1 cellular context compared by ENCODE assay signal in the genomic region with DNA sequence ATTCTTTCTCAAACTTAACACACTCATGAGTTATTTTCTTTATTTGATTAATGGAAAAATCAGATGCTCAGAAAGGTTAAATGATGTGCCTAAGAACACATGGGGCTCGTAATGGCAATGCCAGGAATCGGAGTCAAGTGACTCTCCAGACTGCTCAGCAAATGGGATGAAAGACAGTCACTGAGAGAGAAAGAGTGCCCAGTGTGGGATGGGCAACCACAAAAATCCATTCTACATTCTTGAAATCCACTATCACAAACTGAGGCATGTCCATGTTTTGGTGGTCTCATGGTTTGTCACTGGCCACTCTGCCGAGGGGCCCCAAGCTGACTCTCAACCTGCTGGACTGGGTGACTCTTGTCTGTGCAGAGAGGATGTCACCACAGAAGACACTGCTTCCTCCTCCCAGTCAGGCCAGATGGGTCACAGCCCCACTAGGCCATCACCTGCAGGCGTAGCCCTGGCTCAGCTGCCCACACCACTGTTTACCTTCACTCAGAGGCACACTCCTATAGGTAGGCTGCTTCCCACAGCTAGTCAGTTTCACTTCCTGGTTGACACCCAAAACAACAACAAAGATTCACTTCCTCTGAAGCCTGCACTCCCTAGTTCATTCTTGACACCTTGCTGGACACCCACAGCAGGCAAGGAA.
TF ChIP-seq lines count a peak whose summit lies in the region.

No MANE protein-coding gene starts in this region.

TF ChIP-seq in WTC11, 78 proteins besides CTCF, POLR2A, EP300 and RAD21 (continued from another document):
- TF ChIP-seq, protein P1, sequence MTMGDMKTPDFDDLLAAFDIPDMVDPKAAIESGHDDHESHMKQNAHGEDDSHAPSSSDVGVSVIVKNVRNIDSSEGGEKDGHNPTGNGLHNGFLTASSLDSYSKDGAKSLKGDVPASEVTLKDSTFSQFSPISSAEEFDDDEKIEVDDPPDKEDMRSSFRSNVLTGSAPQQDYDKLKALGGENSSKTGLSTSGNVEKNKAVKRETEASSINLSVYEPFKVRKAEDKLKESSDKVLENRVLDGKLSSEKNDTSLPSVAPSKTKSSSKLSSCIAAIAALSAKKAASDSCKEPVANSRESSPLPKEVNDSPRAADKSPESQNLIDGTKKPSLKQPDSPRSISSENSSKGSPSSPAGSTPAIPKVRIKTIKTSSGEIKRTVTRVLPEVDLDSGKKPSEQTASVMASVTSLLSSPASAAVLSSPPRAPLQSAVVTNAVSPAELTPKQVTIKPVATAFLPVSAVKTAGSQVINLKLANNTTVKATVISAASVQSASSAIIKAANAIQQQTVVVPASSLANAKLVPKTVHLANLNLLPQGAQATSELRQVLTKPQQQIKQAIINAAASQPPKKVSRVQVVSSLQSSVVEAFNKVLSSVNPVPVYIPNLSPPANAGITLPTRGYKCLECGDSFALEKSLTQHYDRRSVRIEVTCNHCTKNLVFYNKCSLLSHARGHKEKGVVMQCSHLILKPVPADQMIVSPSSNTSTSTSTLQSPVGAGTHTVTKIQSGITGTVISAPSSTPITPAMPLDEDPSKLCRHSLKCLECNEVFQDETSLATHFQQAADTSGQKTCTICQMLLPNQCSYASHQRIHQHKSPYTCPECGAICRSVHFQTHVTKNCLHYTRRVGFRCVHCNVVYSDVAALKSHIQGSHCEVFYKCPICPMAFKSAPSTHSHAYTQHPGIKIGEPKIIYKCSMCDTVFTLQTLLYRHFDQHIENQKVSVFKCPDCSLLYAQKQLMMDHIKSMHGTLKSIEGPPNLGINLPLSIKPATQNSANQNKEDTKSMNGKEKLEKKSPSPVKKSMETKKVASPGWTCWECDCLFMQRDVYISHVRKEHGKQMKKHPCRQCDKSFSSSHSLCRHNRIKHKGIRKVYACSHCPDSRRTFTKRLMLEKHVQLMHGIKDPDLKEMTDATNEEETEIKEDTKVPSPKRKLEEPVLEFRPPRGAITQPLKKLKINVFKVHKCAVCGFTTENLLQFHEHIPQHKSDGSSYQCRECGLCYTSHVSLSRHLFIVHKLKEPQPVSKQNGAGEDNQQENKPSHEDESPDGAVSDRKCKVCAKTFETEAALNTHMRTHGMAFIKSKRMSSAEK (CRISPR knock-in tag; IDR thresholded peaks at IDR 0.05; ENCODE audit: borderline replicate concordance), result no peak
- no peak for TF ChIP-seq ELF4 (CRISPR knock-in tag; IDR thresholded peaks at IDR 0.05; ENCODE audit: low read depth)
- no peak for TF ChIP-seq GABPB1 (CRISPR knock-in tag; IDR thresholded peaks at IDR 0.05)
- no peak for TF ChIP-seq ZNF263 (CRISPR knock-in tag; IDR thresholded peaks at IDR 0.05; ENCODE audit: low read depth)
